In genomic region chr20:4885877-4886276, GRCh38 we compare ENCODE assay signal across 22 cellular contexts.
DNase-seq lines count a peak whose midpoint lies in the region; ATAC-seq and TF ChIP-seq lines count a peak whose summit lies in the region.
"Had no signal": no experiment of that assay in that cellular context is flagged by ENCODE, and none has a peak within 500 bp of the region (broad histone marks: within the 10 kb centered on the region; RNA-seq: fewer than 3 reads in every experiment).

No MANE protein-coding gene starts in this region.

- TF ChIP-seq EP300 in suprapubic skin (IDR thresholded peaks at IDR 0.05), result no peak

- peak; percentile 35 for ATAC-seq in stimulated activated naive CD8-positive, alpha-beta T cell treated with anti-CD3 and anti-CD28 coated beads, Interleukin-15, amount 100 ng/mL, for 72 hours
- ATAC-seq in stimulated activated naive CD8-positive, alpha-beta T cell treated with anti-CD3 and anti-CD28 coated beads, Interleukin-15, Interleukin-2, amounts not matched to agents 100 U/mL and 50 U/mL, for 24 hours, result no peak
- no peak for ATAC-seq in stimulated activated effector memory CD8-positive, alpha-beta T cell treated with anti-CD3 and anti-CD28 coated beads, Interleukin-12 subunit alpha, Interleukin-12 subunit beta, amount 100 ng/mL, for 72 hours
- no peak for ATAC-seq in HG03354 (IDR thresholded peaks at IDR 0.05; ENCODE audit: poor library complexity, severe bottlenecking, unreplicated experiment)
- ATAC-seq: SK-N-SH treated with all-trans-retinoic acid at 6 μM for 48 hours had no signal

- no peak overlapping the region for H3K4me3 Mint-ChIP-seq in stimulated activated naive CD8-positive, alpha-beta T cell treated with anti-CD3 and anti-CD28 coated beads, Interleukin-15, amount 100 ng/mL, for 72 hours
- H3K4me3 Mint-ChIP-seq in immature natural killer cell, result peak overlapping the region; percentile 15 to 42 (median 40)
- H3K4me3 Mint-ChIP-seq in stimulated activated effector memory CD8-positive, alpha-beta T cell treated with anti-CD3 and anti-CD28 coated beads, Interleukin-12 subunit alpha, Interleukin-12 subunit beta, amount 100 ng/mL, for 72 hours, result no peak overlapping the region
- H3K4me3 Mint-ChIP-seq: H9, IgD-negative memory B cell had no signal

- no peaks in the 10 kb centered on the region for H3K27me3 Mint-ChIP-seq in stimulated activated naive CD8-positive, alpha-beta T cell treated with anti-CD3 and anti-CD28 coated beads, Interleukin-15, amount 100 ng/mL, for 72 hours
- H3K27me3 Mint-ChIP-seq in immature natural killer cell (ENCODE audit: low read depth in 3 of 3), result peaks cover 0 to 2% (median 0%) of the 10 kb centered on the region in 3 donors
- H3K27me3 Mint-ChIP-seq: IgD-negative memory B cell had no signal

- TF ChIP-seq CTCF in NB4 (IDR thresholded peaks at IDR 0.05; ENCODE audit: low read depth, low read length) (no peak), suprapubic skin (IDR thresholded peaks at IDR 0.05) (no peak)

- H3K4me3 ChIP-seq in NB4 (ENCODE audit: low read depth, low read length), result no peak overlapping the region
- H3K4me3 ChIP-seq in suprapubic skin, result no peak overlapping the region

- no peaks in the 10 kb centered on the region for H3K4me1 ChIP-seq in suprapubic skin

- peaks cover 24% of the 10 kb centered on the region for H3K4me1 Mint-ChIP-seq in stimulated activated naive CD8-positive, alpha-beta T cell treated with anti-CD3 and anti-CD28 coated beads, Interleukin-15, amount 100 ng/mL, for 72 hours
- H3K4me1 Mint-ChIP-seq in immature natural killer cell, result peaks cover 43 to 44% of the 10 kb centered on the region in 2 donors
- H3K4me1 Mint-ChIP-seq in stimulated activated effector memory CD8-positive, alpha-beta T cell treated with anti-CD3 and anti-CD28 coated beads, Interleukin-12 subunit alpha, Interleukin-12 subunit beta, amount 100 ng/mL, for 72 hours, result peaks cover 2% of the 10 kb centered on the region
- H3K4me1 Mint-ChIP-seq: H9 had no signal

- 83% methylated on average over 8 of the region's 8 CpGs for WGBS in suprapubic skin

- TF ChIP-seq POLR2A in NB4 (IDR thresholded peaks at IDR 0.05; ENCODE audit: extremely low read depth, insufficient read length) (no peak), suprapubic skin (IDR thresholded peaks at IDR 0.05) (no peak)

- peaks cover 31% of the 10 kb centered on the region for H3K36me3 ChIP-seq in suprapubic skin

- no peaks in the 10 kb centered on the region for H3K9me3 Mint-ChIP-seq in stimulated activated naive CD8-positive, alpha-beta T cell treated with anti-CD3 and anti-CD28 coated beads, Interleukin-15, amount 100 ng/mL, for 72 hours
- no peaks in the 10 kb centered on the region for H3K9me3 Mint-ChIP-seq in immature natural killer cell
- no peaks in the 10 kb centered on the region for H3K9me3 Mint-ChIP-seq in stimulated activated effector memory CD8-positive, alpha-beta T cell treated with anti-CD3 and anti-CD28 coated beads, Interleukin-12 subunit alpha, Interleukin-12 subunit beta, amount 100 ng/mL, for 72 hours
- H3K9me3 Mint-ChIP-seq: H9, IgD-negative memory B cell had no signal

- peaks cover 21 to 35% (median 30%) of the 10 kb centered on the region in 3 donors for H3K36me3 Mint-ChIP-seq in immature natural killer cell
- H3K36me3 Mint-ChIP-seq in stimulated activated effector memory CD8-positive, alpha-beta T cell treated with anti-CD3 and anti-CD28 coated beads, Interleukin-12 subunit alpha, Interleukin-12 subunit beta, amount 100 ng/mL, for 72 hours, result peaks cover 17% of the 10 kb centered on the region

- DNase-seq in stimulated activated naive CD8-positive, alpha-beta T cell treated with anti-CD3 and anti-CD28 coated beads, Interleukin-15, amount 100 ng/mL, for 72 hours, result no peak
- no peak for DNase-seq in stimulated activated naive CD8-positive, alpha-beta T cell treated with anti-CD3 and anti-CD28 coated beads, Interleukin-15, Interleukin-2, amounts not matched to agents 100 U/mL and 50 U/mL, for 24 hours
- DNase-seq in NB4 (ENCODE audit: low read depth) (peak; percentile 25), immature natural killer cell (peak; percentile 3 to 33 (median 19)), suprapubic skin (ENCODE audit: low spot score in 2 of 2) (peak; percentile 20 to 61), glomerular visceral epithelial cell (ENCODE audit: extremely low spot score) (no peak)
- no peak for DNase-seq in stimulated activated effector memory CD8-positive, alpha-beta T cell treated with anti-CD3 and anti-CD28 coated beads, Interleukin-12 subunit alpha, Interleukin-12 subunit beta, amount 100 ng/mL, for 72 hours (ENCODE audit: low spot score in 2 of 2)
- DNase-seq: AML-193, DMS79 treated with DMSO at 0.1 percent for 48 hours, H9, MM.1S, NCI-H1105, NCI-H2081, NCI-H2171 treated with DMSO at 0.1 percent for 48 hours, NCI-H446 treated with DMSO at 0.1 percent for 48 hours, NCI-H69, OCI-M1, Right ventricle myocardium superior had no signal

- no peak overlapping the region for H3K27ac Mint-ChIP-seq in stimulated activated naive CD8-positive, alpha-beta T cell treated with anti-CD3 and anti-CD28 coated beads, Interleukin-15, amount 100 ng/mL, for 72 hours
- H3K27ac Mint-ChIP-seq in immature natural killer cell, result peak overlapping the region; percentile 20 to 88 (median 72)
- H3K27ac Mint-ChIP-seq in stimulated activated effector memory CD8-positive, alpha-beta T cell treated with anti-CD3 and anti-CD28 coated beads, Interleukin-12 subunit alpha, Interleukin-12 subunit beta, amount 100 ng/mL, for 72 hours, result no peak overlapping the region
- H3K27ac Mint-ChIP-seq: IgD-negative memory B cell had no signal

- no peak overlapping the region for H3K27ac ChIP-seq in suprapubic skin
- H3K27ac ChIP-seq: C4-2B had no signal

- H3K9me3 ChIP-seq in suprapubic skin, result no peaks in the 10 kb centered on the region

- no peaks in the 10 kb centered on the region for H3K27me3 ChIP-seq in suprapubic skin

Comparison
In these comparisons a context has a peak if more than half of its experiments do, and no peak if none do; other contexts are left out.
1. DNase-seq: peak in NB4 (single experiment), immature natural killer cell (3 of 3) and suprapubic skin (2 of 2); none in stimulated activated naive CD8-positive, alpha-beta T cell treated with anti-CD3 and anti-CD28 coated beads, Interleukin-15, amount 100 ng/mL, for 72 hours (0 of 2), stimulated activated naive CD8-positive, alpha-beta T cell treated with anti-CD3 and anti-CD28 coated beads, Interleukin-15, Interleukin-2, amounts not matched to agents 100 U/mL and 50 U/mL, for 24 hours (single experiment), glomerular visceral epithelial cell (single experiment) and stimulated activated effector memory CD8-positive, alpha-beta T cell treated with anti-CD3 and anti-CD28 coated beads, Interleukin-12 subunit alpha, Interleukin-12 subunit beta, amount 100 ng/mL, for 72 hours (0 of 2).
2. H3K27ac Mint-ChIP-seq: peak in immature natural killer cell (6 of 6); none in stimulated activated naive CD8-positive, alpha-beta T cell treated with anti-CD3 and anti-CD28 coated beads, Interleukin-15, amount 100 ng/mL, for 72 hours (0 of 2) and stimulated activated effector memory CD8-positive, alpha-beta T cell treated with anti-CD3 and anti-CD28 coated beads, Interleukin-12 subunit alpha, Interleukin-12 subunit beta, amount 100 ng/mL, for 72 hours (single experiment).
3. H3K4me3 Mint-ChIP-seq: peak in immature natural killer cell (5 of 5); none in stimulated activated naive CD8-positive, alpha-beta T cell treated with anti-CD3 and anti-CD28 coated beads, Interleukin-15, amount 100 ng/mL, for 72 hours (0 of 2) and stimulated activated effector memory CD8-positive, alpha-beta T cell treated with anti-CD3 and anti-CD28 coated beads, Interleukin-12 subunit alpha, Interleukin-12 subunit beta, amount 100 ng/mL, for 72 hours (single experiment).